ENCODE assay signal across 24 cellular contexts in the genomic region with DNA sequence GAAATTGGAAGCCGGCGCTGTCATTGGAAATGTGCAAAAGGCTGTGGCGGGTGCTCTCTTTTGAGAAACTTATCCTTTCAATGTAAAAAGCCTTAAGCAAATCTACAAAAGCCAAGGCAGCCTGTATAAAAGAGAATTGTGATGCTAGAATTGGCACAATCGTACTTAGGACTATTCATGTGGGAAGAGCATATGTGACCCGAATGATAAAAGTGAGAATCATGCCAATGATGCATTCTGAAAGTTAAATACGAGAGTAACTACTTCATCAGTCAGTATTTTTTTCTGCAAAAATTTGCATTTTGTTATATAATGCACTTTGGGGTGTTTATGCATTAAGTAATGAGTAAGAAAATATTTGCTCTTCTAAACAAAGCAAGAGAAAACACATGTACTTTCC.
"Had no signal": no experiment of that assay in that cellular context is flagged by ENCODE, and none has a peak within 500 bp of the region (broad histone marks: within the 10 kb centered on the region; RNA-seq: fewer than 3 reads in every experiment).

No MANE protein-coding gene starts in this region.

- H3K9me3 Mint-ChIP-seq: activated naive CD4-positive, alpha-beta T cell treated with anti-CD3 and anti-CD28 coated beads, Interleukin-2, amount 50 U/mL, for 72 hours; activated T-helper 2 cell treated with anti-CD3 and anti-CD28 coated beads, Interferon-gamma antibody, Interleukin-2, Interleukin-4, amounts not matched to agents 10 μg/mL and 5 μg/mL and 100 μg/mL, durations not matched to agents 14 hours and 24 hours and 36 hours had no signal

- DNase-seq: activated B cell treated with CpG ODN at 0.5 μM for 24 hours; activated CD4-positive, alpha-beta T cell treated with anti-CD3 and anti-CD28 coated beads, Interleukin-2, amount 50 U/mL, for 1 hour; activated CD8-positive, alpha-beta T cell treated with anti-CD3 and anti-CD28 coated beads for 36 hours; activated naive CD4-positive, alpha-beta T cell; activated T-cell treated with anti-CD3 and anti-CD28 coated beads, Interleukin-2, amount 50 U/mL, for 48 hours; effector CD4-positive, alpha-beta T cell; esophagus squamous epithelium; foreskin melanocyte; islet precursor cell; left cardiac atrium; left ventricle myocardium superior; naive thymus-derived CD4-positive, alpha-beta T cell; retina; stimulated activated CD4-positive, alpha-beta T cell treated with anti-CD3 and anti-CD28 coated beads, Interleukin-12 subunit alpha, Interleukin-12 subunit beta, amount 100 ng/mL, for 4 hours; stimulated activated CD4-positive, alpha-beta T cell treated with anti-CD3 and anti-CD28 coated beads, Interleukin-4, amount 100 ng/mL, for 24 hours; T-helper 2 cell; thyroid gland; upper lobe of left lung had no signal

- H3K4me3 ChIP-seq: esophagus squamous epithelium, skin epidermis, thyroid gland, upper lobe of left lung had no signal

- H3K4me1 ChIP-seq: esophagus squamous epithelium, thyroid gland, upper lobe of left lung had no signal

- H3K36me3 ChIP-seq: esophagus squamous epithelium, thyroid gland, upper lobe of left lung had no signal

- H3K27ac Mint-ChIP-seq: activated B cell treated with CpG ODN at 0.5 μM for 24 hours; activated CD8-positive, alpha-beta T cell treated with anti-CD3 and anti-CD28 coated beads for 36 hours; activated naive CD4-positive, alpha-beta T cell treated with anti-CD3 and anti-CD28 coated beads, Interleukin-2, amount 50 U/mL, for 72 hours; activated T-helper 2 cell treated with anti-CD3 and anti-CD28 coated beads, Interferon-gamma antibody, Interleukin-2, Interleukin-4, amounts not matched to agents 10 μg/mL and 5 μg/mL and 100 μg/mL, durations not matched to agents 14 hours and 24 hours and 36 hours; dendritic cell treated with granulocyte-macrophage colony-stimulating factor and Interleukin-4, amounts not matched to agents 40 ng/mL and 50 ng/mL, for 4 days; naive thymus-derived CD4-positive, alpha-beta T cell; stimulated activated effector memory CD8-positive, alpha-beta T cell treated with anti-CD3 and anti-CD28 coated beads, Interleukin-12 subunit alpha, Interleukin-12 subunit beta, amount 100 ng/mL, for 72 hours; stimulated activated naive CD8-positive, alpha-beta T cell treated with anti-CD3 and anti-CD28 coated beads, Interleukin-15, Interleukin-2, amounts not matched to agents 100 ng/mL and 50 ng/mL, for 24 hours had no signal

- H3K27me3 Mint-ChIP-seq: activated B cell treated with CpG ODN at 0.5 μM for 24 hours; dendritic cell treated with granulocyte-macrophage colony-stimulating factor and Interleukin-4, amounts not matched to agents 40 ng/mL and 50 ng/mL, for 4 days had no signal

- H3K36me3 Mint-ChIP-seq: activated naive CD4-positive, alpha-beta T cell treated with anti-CD3 and anti-CD28 coated beads, Interleukin-2, amount 50 U/mL, for 72 hours; naive thymus-derived CD4-positive, alpha-beta T cell; stimulated activated effector memory CD8-positive, alpha-beta T cell treated with anti-CD3 and anti-CD28 coated beads, Interleukin-12 subunit alpha, Interleukin-12 subunit beta, amount 100 ng/mL, for 72 hours had no signal

- H3K4me3 Mint-ChIP-seq: activated B cell treated with CpG ODN at 0.5 μM for 24 hours; activated CD8-positive, alpha-beta T cell treated with anti-CD3 and anti-CD28 coated beads for 36 hours; dendritic cell treated with granulocyte-macrophage colony-stimulating factor and Interleukin-4, amounts not matched to agents 40 ng/mL and 50 ng/mL, for 4 days; naive thymus-derived CD4-positive, alpha-beta T cell; stimulated activated effector memory CD8-positive, alpha-beta T cell treated with anti-CD3 and anti-CD28 coated beads, Interleukin-12 subunit alpha, Interleukin-12 subunit beta, amount 100 ng/mL, for 72 hours; stimulated activated naive CD8-positive, alpha-beta T cell treated with anti-CD3 and anti-CD28 coated beads, Interleukin-15, Interleukin-2, amounts not matched to agents 100 ng/mL and 50 ng/mL, for 24 hours had no signal

- H3K27ac ChIP-seq: esophagus squamous epithelium, skin epidermis, thyroid gland, upper lobe of left lung had no signal

- H3K4me1 Mint-ChIP-seq: activated B cell treated with CpG ODN at 0.5 μM for 24 hours; naive thymus-derived CD4-positive, alpha-beta T cell; stimulated activated effector memory CD8-positive, alpha-beta T cell treated with anti-CD3 and anti-CD28 coated beads, Interleukin-12 subunit alpha, Interleukin-12 subunit beta, amount 100 ng/mL, for 72 hours had no signal

- H3K9me3 ChIP-seq: esophagus squamous epithelium, thyroid gland, upper lobe of left lung had no signal

- H3K27me3 ChIP-seq: esophagus squamous epithelium, thyroid gland, upper lobe of left lung had no signal
